1 cellular context compared by ENCODE assay signal in genomic region chr16:1929578-1930337, GRCh38.
A peak's percentile ranks its signal among the peaks of the same experiment; 100 is the strongest.
TF ChIP-seq lines count a peak whose summit lies in the region.

No MANE protein-coding gene starts in this region.

TF ChIP-seq in IMR-90, 13 proteins besides CTCF, POLR2A, EP300 and RAD21:
- TF ChIP-seq CHD1 (IDR thresholded peaks at IDR 0.05; ENCODE audit: low read depth, low read length) (no peak), BHLHE40 (IDR thresholded peaks at IDR 0.05; ENCODE audit: low read depth, low read length) (peak; percentile 44; the same call in 1 of the 2 replicates), MXI1 (IDR thresholded peaks at IDR 0.05; ENCODE audit: borderline replicate concordance, low read depth, low read length) (peak; percentile 35; the same call in 1 of the 2 replicates), SMC3 (IDR thresholded peaks at IDR 0.05; ENCODE audit: low read depth, low read length) (peak; percentile 91), ELK1 (IDR thresholded peaks at IDR 0.05; ENCODE audit: borderline replicate concordance, low read depth, low read length) (no peak), MAZ (IDR thresholded peaks at IDR 0.05; ENCODE audit: borderline replicate concordance, low read depth, low read length) (peak; percentile 65; the same call in 1 of the 2 replicates), RCOR1 (IDR thresholded peaks at IDR 0.05; ENCODE audit: insufficient replicate concordance, low read length) (no peak), MAFK (IDR thresholded peaks at IDR 0.05; ENCODE audit: low read depth, low read length) (no peak)
- TF ChIP-seq, protein P1, sequence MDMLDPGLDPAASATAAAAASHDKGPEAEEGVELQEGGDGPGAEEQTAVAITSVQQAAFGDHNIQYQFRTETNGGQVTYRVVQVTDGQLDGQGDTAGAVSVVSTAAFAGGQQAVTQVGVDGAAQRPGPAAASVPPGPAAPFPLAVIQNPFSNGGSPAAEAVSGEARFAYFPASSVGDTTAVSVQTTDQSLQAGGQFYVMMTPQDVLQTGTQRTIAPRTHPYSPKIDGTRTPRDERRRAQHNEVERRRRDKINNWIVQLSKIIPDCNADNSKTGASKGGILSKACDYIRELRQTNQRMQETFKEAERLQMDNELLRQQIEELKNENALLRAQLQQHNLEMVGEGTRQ (IDR thresholded peaks at IDR 0.05; ENCODE audit: low read depth, low read length) = peak; percentile 3; the same call in 1 of the 2 replicates
